8 cellular contexts compared by ENCODE assay signal in the genomic region with DNA sequence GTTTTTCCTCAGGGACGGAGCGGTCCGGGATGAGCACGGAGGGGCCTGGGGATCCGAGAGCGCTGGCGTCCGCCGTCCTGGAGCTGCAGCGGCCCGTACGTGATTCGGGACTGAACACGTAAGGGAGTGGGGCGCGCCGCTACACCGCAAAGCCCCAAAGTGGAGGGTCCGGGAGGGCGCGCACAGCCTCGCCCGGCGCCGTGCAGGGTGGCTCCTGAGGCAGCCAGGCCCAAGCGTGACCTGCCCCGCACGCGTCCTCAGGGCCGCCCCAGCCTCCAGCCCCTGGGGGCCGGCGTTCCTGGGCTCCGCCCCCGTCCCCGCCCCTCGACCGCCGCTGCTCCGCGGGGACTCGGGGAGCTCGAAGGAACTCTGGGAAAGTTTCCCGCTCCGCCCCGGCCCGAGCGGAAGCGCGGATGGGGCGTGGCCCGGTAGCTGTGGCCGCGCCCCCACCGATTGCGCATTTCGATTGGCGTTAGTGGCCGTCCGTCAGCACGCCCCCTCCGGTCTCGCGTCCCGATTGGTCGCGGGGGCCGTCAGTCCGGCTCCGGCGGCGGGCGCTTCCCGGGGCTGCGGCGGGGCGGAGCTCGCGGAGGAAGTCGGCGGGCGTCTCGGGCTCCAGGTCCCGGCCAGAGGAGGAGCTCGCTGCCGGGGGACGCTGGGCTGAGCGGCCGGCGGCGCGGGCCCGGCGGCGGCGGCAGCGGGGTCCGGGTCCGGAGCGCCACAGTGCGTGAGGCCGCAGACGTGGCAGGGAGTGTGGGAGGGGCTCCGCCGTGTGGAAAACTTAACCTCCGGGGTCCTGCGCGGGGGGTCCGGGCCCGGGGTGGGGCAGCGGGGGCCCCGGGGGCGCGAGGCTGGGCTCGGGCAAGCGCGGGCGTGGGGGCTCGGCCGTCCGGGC. TPM values are rescaled to one million over a fixed set of nuclear protein-coding genes. Genes with fewer than 3 reads are reported as not detected.
DNase-seq lines count a peak whose midpoint lies in the region; ATAC-seq, FAIRE-seq and TF ChIP-seq lines count a peak whose summit lies in the region.

A gene (minus strand): TSS at position 270 of the 895 bp plus-strand sequence. CDS start 539 bp downstream, outside the sequence.
A gene (plus strand): TSS at position 620 of the 895 bp plus-strand sequence. CDS start 103 bp downstream, at position 723.

- no peaks in the 10 kb centered on the region for H3K9me3 Mint-ChIP-seq in Caco-2 (ENCODE audit: unreplicated experiment)

- peak; percentile 83 for ATAC-seq in GM21381 (IDR thresholded peaks at IDR 0.05; ENCODE audit: unreplicated experiment)

- no peaks in the 10 kb centered on the region for H3K27me3 Mint-ChIP-seq in Caco-2 (ENCODE audit: insufficient read depth, unreplicated experiment)

- POLR2A ChIA-PET in Caco-2 (lab: Charles Lee): interaction anchor here (0.5 to 3.3 kb wide), 22 partner anchors 10 to 818 kb away, joined by 3 to 109 read pairs (median 4); a partner anchor contains a TSS

- H3K4me1 ChIP-seq in Caco-2 (peaks cover 7% of the 10 kb centered on the region; the same call in 1 of the 2 replicates), endocrine pancreas (ENCODE audit: control insufficient read depth, insufficient read depth, low read length) (peaks cover 5% of the 10 kb centered on the region)

- H3K36me3 Mint-ChIP-seq in Caco-2 (ENCODE audit: insufficient read depth, unreplicated experiment): peaks cover 78% of the 10 kb centered on the region

- H3K4me3 ChIP-seq in Caco-2 (ENCODE audit: low read depth, low read length) (peak within 1 kb of the TSS; percentile 93), endocrine pancreas (ENCODE audit: control insufficient read depth, insufficient read depth, low read length) (peak within 1 kb of the TSS; percentile 80)

- peaks cover 27% of the 10 kb centered on the region for H3K4me1 Mint-ChIP-seq in Caco-2 (ENCODE audit: low read depth, unreplicated experiment)

- TF ChIP-seq CTCF in Caco-2 (IDR thresholded peaks at IDR 0.05; ENCODE audit: insufficient read depth in 1 of 2, low read depth in 1 of 2, low read length in 1 of 2, severe bottlenecking in 1 of 2, unreplicated experiment in 1 of 2): no peak

- H3K27me3 ChIP-seq in Caco-2 (replicated peaks; ENCODE audit: control insufficient read depth, insufficient read depth, low read length): no peaks in the 10 kb centered on the region
- H3K27me3 ChIP-seq in endocrine pancreas (ENCODE audit: control insufficient read depth, insufficient read depth, low read length): no peaks in the 10 kb centered on the region

- CTCF ChIA-PET in Caco-2 (lab: Charles Lee): interaction anchor here (0.8 to 2.1 kb wide), 6 partner anchors 17 to 1075 kb away, joined by 3 to 9 read pairs (median 4); a partner anchor contains a TSS

- intact Hi-C loops in Caco-2 (cut with micrococcal nuclease; ENCODE audit: unreplicated experiment): loop anchor here (1.0 to 2.0 kb wide), 2 partner anchors 77 to 205 kb away; a partner anchor contains a TSS

- H3K9ac ChIP-seq in endocrine pancreas (ENCODE audit: control insufficient read depth, insufficient read depth, low read length): peak within 1 kb of the TSS; percentile 85

- H3K36me3 ChIP-seq in Caco-2 (ENCODE audit: control insufficient read depth, insufficient read depth, low read length) (peaks cover under 1% of the 10 kb centered on the region; the same call in 1 of the 2 replicates), endocrine pancreas (ENCODE audit: control insufficient read depth, insufficient read depth, low read length) (peaks cover 2% of the 10 kb centered on the region)

- no TSS peak for BruUV-seq in Caco-2 (replicated peaks; lab: Mats Ljungman, UMichigan)

- peak; percentile 84 for FAIRE-seq in HTR-8/SVneo (lab: Jason Lieb, UNC)

- peak within 1 kb of the TSS; percentile 83 for H3K27ac Mint-ChIP-seq in Caco-2 (ENCODE audit: unreplicated experiment)

- DNase-seq in Caco-2 (peak; percentile 99 to 100), HTR-8/SVneo (ENCODE audit: insufficient read length, low spot score) (peak; percentile 93), NOMO-1 treated with DMSO at 0.1 percent for 48 hours (lab: John Stamatoyannopoulos, UW; ENCODE audit: unreplicated experiment) (peak; percentile 91), mesenteric fat pad (ENCODE audit: low spot score) (peak; percentile 100)
- peak; percentile 84 for DNase-seq in activated CD8-positive, alpha-beta memory T cell treated with anti-CD3 and anti-CD28 coated beads, Interleukin-2, amount 50 U/mL, for 1 hour (ENCODE audit: extremely low read depth)
- DNase-seq in stimulated activated CD8-positive, alpha-beta memory T cell treated with anti-CD3 and anti-CD28 coated beads, Interleukin-15, amount 100 ng/mL, for 1 hour (ENCODE audit: low read depth): peak; percentile 93

- no peaks in the 10 kb centered on the region for H3K9me3 ChIP-seq in Caco-2
- no peaks in the 10 kb centered on the region for H3K9me3 ChIP-seq in endocrine pancreas (ENCODE audit: control insufficient read depth, low read length)

- H3K4me3 Mint-ChIP-seq in Caco-2 (ENCODE audit: unreplicated experiment): peak within 1 kb of the TSS; percentile 85

RNA-seq across cellular contexts. Expression of the first gene that starts in this region (rescaled TPM):
- total RNA-seq in Caco-2 (2022) (17.4 and 20.2 TPM in 2 replicates), mesenteric fat pad (4.8 TPM)

RNA-seq across cellular contexts. Expression of the second gene that starts in this region (rescaled TPM):
- total RNA-seq in Caco-2 (2022) (83.3 and 96.1 TPM in 2 replicates), mesenteric fat pad (80.4 TPM)

Comparison
In these comparisons a context has a peak if more than half of its experiments do, and no peak if none do; other contexts are left out.
1. Peak in every context shown above with its lines: DNase-seq, ATAC-seq and H3K4me3 ChIP-seq.